ENCODE assay signal across 17 cellular contexts in the genomic region with DNA sequence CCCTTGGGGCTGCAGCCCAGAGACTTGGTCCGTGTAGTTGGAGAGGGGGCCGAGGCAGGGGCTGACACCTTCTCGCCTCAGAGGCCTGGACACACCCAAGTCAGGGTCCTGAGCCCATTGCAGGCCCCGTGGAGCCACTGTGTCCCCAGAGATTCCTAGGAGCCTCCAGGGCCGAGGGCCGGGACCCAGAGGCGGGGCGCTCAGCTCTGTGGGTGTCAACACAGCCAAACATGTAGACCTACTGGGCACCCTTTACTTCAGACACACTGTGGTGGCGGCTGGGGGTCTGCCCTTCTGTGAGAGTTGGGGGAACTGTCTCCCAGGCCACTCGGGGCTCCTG. TPM values are rescaled to one million over a fixed set of nuclear protein-coding genes. Genes with fewer than 3 reads are reported as not detected.
DNase-seq lines count a peak whose midpoint lies in the region; ATAC-seq and TF ChIP-seq lines count a peak whose summit lies in the region.
"Had no signal": no experiment of that assay in that cellular context is flagged by ENCODE, and none has a peak within 500 bp of the region (broad histone marks: within the 10 kb centered on the region; RNA-seq: fewer than 3 reads in every experiment).

No MANE protein-coding gene starts in this region.

- H3K27ac Mint-ChIP-seq in dendritic cell treated with granulocyte-macrophage colony-stimulating factor and Interleukin-4, amounts not matched to agents 40 ng/mL and 50 ng/mL, for 4 days, result peak overlapping the region; percentile 97
- no peak overlapping the region for H3K27ac Mint-ChIP-seq in CD4-positive, alpha-beta memory T cell
- H3K27ac Mint-ChIP-seq: H9; T-helper 2 cell treated with Interferon-gamma antibody and Interleukin-4, amounts not matched to agents 5 μg/mL and 100 μg/mL, for 36 hours had no signal

- no peak overlapping the region for H3K4me2 ChIP-seq in osteoblast (ENCODE audit: insufficient read depth, low read length)

- no peak for ATAC-seq in right cardiac atrium
- ATAC-seq: activated T-helper 17 cell treated with anti-CD3 and anti-CD28 coated beads, Interleukin-2, amount 50 U/mL, for 72 hours had no signal

- H3K27ac ChIP-seq in right cardiac atrium (ENCODE audit: low read length) (no peak overlapping the region), osteoblast (ENCODE audit: low read depth, low read length) (no peak overlapping the region)
- H3K27ac ChIP-seq in CD4-positive, alpha-beta memory T cell (ENCODE audit: low read depth, low read length), result no peak overlapping the region
- H3K27ac ChIP-seq: adrenal gland, neutrophil, SJSA1 had no signal

- no peaks in the 10 kb centered on the region for H3K79me2 ChIP-seq in osteoblast (ENCODE audit: insufficient read depth, low read length)

- peaks cover 63% of the 10 kb centered on the region for H3K4me1 Mint-ChIP-seq in dendritic cell treated with granulocyte-macrophage colony-stimulating factor and Interleukin-4, amounts not matched to agents 40 ng/mL and 50 ng/mL, for 4 days (ENCODE audit: low read depth)
- H3K4me1 Mint-ChIP-seq in CD4-positive, alpha-beta memory T cell, result no peaks in the 10 kb centered on the region
- H3K4me1 Mint-ChIP-seq: activated T-helper 17 cell treated with anti-CD3 and anti-CD28 coated beads, Interleukin-2, amount 50 U/mL, for 72 hours had no signal

- TF ChIP-seq CTCF in osteoblast (IDR thresholded peaks at IDR 0.05; ENCODE audit: extremely low read depth, low read depth, low read length), result no peak

- no peaks in the 10 kb centered on the region for H3K9me3 ChIP-seq in right cardiac atrium (ENCODE audit: control insufficient read depth, low read length)
- no peaks in the 10 kb centered on the region for H3K9me3 ChIP-seq in osteoblast (ENCODE audit: low read depth, low read length)
- no peaks in the 10 kb centered on the region for H3K9me3 ChIP-seq in CD4-positive, alpha-beta memory T cell (ENCODE audit: control insufficient read depth in 1 of 2, low read length in 2 of 2)
- H3K9me3 ChIP-seq: adrenal gland, neutrophil, SJSA1 had no signal

- POLR2A ChIA-PET in CD4-positive, alpha-beta memory T cell (lab: Charles Lee; ENCODE audit: partially characterized antibody), result no interaction called here

- WGBS in right cardiac atrium, result 90% methylated on average over 10 of the region's 10 CpGs

- no peaks in the 10 kb centered on the region for H3K4me1 ChIP-seq in right cardiac atrium (ENCODE audit: control insufficient read depth, insufficient read depth, low read length)
- H3K4me1 ChIP-seq in osteoblast (ENCODE audit: insufficient read depth, low read length), result no peaks in the 10 kb centered on the region
- H3K4me1 ChIP-seq in CD4-positive, alpha-beta memory T cell (ENCODE audit: insufficient read depth, low read length), result no peaks in the 10 kb centered on the region
- H3K4me1 ChIP-seq: adrenal gland had no signal

- DNase-seq in right cardiac atrium (peak in 2 of 3 donors; percentile 15 to 24), cardiac septum (ENCODE audit: low spot score) (no peak), osteoblast (ENCODE audit: insufficient read length, low spot score, missing footprints) (peak; percentile 57), NCI-H2107 treated with DMSO at 0.1 percent for 48 hours (lab: John Stamatoyannopoulos, UW; ENCODE audit: unreplicated experiment) (no peak), SKM-1 (lab: John Stamatoyannopoulos, UW; ENCODE audit: unreplicated experiment) (no peak)
- no peak for DNase-seq in CD4-positive, alpha-beta memory T cell
- DNase-seq: COR-L47, H9, NCI-H1694, retina had no signal

- CTCF ChIA-PET in CD4-positive, alpha-beta memory T cell (lab: Charles Lee; ENCODE audit: partially characterized antibody), result no interaction called here

- no peaks in the 10 kb centered on the region for H3K9me3 Mint-ChIP-seq in dendritic cell treated with granulocyte-macrophage colony-stimulating factor and Interleukin-4, amounts not matched to agents 40 ng/mL and 50 ng/mL, for 4 days
- H3K9me3 Mint-ChIP-seq in CD4-positive, alpha-beta memory T cell, result no peaks in the 10 kb centered on the region
- H3K9me3 Mint-ChIP-seq: activated T-helper 17 cell treated with anti-CD3 and anti-CD28 coated beads, Interleukin-2, amount 50 U/mL, for 72 hours; H9; T-helper 2 cell treated with Interferon-gamma antibody and Interleukin-4, amounts not matched to agents 5 μg/mL and 100 μg/mL, for 36 hours had no signal

- H4K20me1 ChIP-seq in osteoblast (ENCODE audit: insufficient read depth, low read length), result no peaks in the 10 kb centered on the region

- intact Hi-C loops in right cardiac atrium (cut with DNase I), result no loop called here
- intact Hi-C loops in cardiac septum (cut with DNase I), result no loop called here
- intact Hi-C loops in dendritic cell treated with granulocyte-macrophage colony-stimulating factor and Interleukin-4, amounts not matched to agents 40 ng/mL and 50 ng/mL, for 4 days (cut with micrococcal nuclease), result no loop called here
- intact Hi-C loops in CD4-positive, alpha-beta memory T cell (cut with micrococcal nuclease), result no loop called here

- H3K27me3 Mint-ChIP-seq in dendritic cell treated with granulocyte-macrophage colony-stimulating factor and Interleukin-4, amounts not matched to agents 40 ng/mL and 50 ng/mL, for 4 days, result no peaks in the 10 kb centered on the region
- no peaks in the 10 kb centered on the region for H3K27me3 Mint-ChIP-seq in CD4-positive, alpha-beta memory T cell
- H3K27me3 Mint-ChIP-seq: activated T-helper 17 cell treated with anti-CD3 and anti-CD28 coated beads, Interleukin-2, amount 50 U/mL, for 72 hours had no signal

- H3K4me3 Mint-ChIP-seq in dendritic cell treated with granulocyte-macrophage colony-stimulating factor and Interleukin-4, amounts not matched to agents 40 ng/mL and 50 ng/mL, for 4 days, result peak overlapping the region; percentile 28
- no peak overlapping the region for H3K4me3 Mint-ChIP-seq in CD4-positive, alpha-beta memory T cell
- H3K4me3 Mint-ChIP-seq: T-helper 2 cell treated with Interferon-gamma antibody and Interleukin-4, amounts not matched to agents 5 μg/mL and 100 μg/mL, for 36 hours had no signal

- H3K27me3 ChIP-seq in right cardiac atrium (ENCODE audit: control insufficient read depth, insufficient read depth), result no peaks in the 10 kb centered on the region
- no peaks in the 10 kb centered on the region for H3K27me3 ChIP-seq in osteoblast (ENCODE audit: insufficient read depth, low read length)
- no peaks in the 10 kb centered on the region for H3K27me3 ChIP-seq in CD4-positive, alpha-beta memory T cell (ENCODE audit: insufficient read depth, low read length)
- H3K27me3 ChIP-seq: adrenal gland, SJSA1 had no signal

- H3K4me3 ChIP-seq in right cardiac atrium (ENCODE audit: low read length) (no peak overlapping the region), osteoblast (ENCODE audit: insufficient read depth, low read length) (no peak overlapping the region)
- H3K4me3 ChIP-seq in CD4-positive, alpha-beta memory T cell (ENCODE audit: low read length in 2 of 2), result no peak overlapping the region
- H3K4me3 ChIP-seq: adrenal gland, SJSA1 had no signal

- no peaks in the 10 kb centered on the region for H3K36me3 ChIP-seq in osteoblast (ENCODE audit: insufficient read depth, low read length)
- H3K36me3 ChIP-seq in CD4-positive, alpha-beta memory T cell (ENCODE audit: insufficient read depth, low read length), result no peaks in the 10 kb centered on the region
- H3K36me3 ChIP-seq: adrenal gland, neutrophil, SJSA1 had no signal

- no peak overlapping the region for H2AFZ ChIP-seq in osteoblast (ENCODE audit: low read length)

- H3K36me3 Mint-ChIP-seq in dendritic cell treated with granulocyte-macrophage colony-stimulating factor and Interleukin-4, amounts not matched to agents 40 ng/mL and 50 ng/mL, for 4 days (ENCODE audit: low read depth), result peaks cover 22% of the 10 kb centered on the region
- peaks cover 0 to 6% of the 10 kb centered on the region in 2 donors for H3K36me3 Mint-ChIP-seq in CD4-positive, alpha-beta memory T cell

RNA-seq across cellular contexts. Expression of a gene that starts 0.5 kb away (rescaled TPM):
- total RNA-seq in right cardiac atrium, result under 1 TPM; 0.29 to 0.60 (median 0.56) TPM
- 0.79 TPM for polyA plus RNA-seq in right cardiac atrium
- 0.08 TPM for total RNA-seq in cardiac septum
- 1.8 and 9.8 TPM in 2 replicates for total RNA-seq in osteoblast
- total RNA-seq in CD4-positive, alpha-beta memory T cell, result under 1 TPM; 0.28 to 0.41 TPM
- not detected for polyA plus RNA-seq in CD4-positive, alpha-beta memory T cell

RNA-seq across cellular contexts. Expression of a gene that starts 38.8 kb away (rescaled TPM):
- total RNA-seq in right cardiac atrium (10 to 100 TPM; 16.9 to 34.4 (median 23.8) TPM), cardiac septum (14.3 TPM), osteoblast (under 0.01 TPM in 2 replicates)
- 15.9 TPM for polyA plus RNA-seq in right cardiac atrium
- total RNA-seq in CD4-positive, alpha-beta memory T cell, result not detected
- polyA plus RNA-seq in CD4-positive, alpha-beta memory T cell, result not detected
- total RNA-seq: activated T-helper 17 cell treated with anti-CD3 and anti-CD28 coated beads, Interleukin-2, amount 50 U/mL, for 72 hours; H9; HT1080 had no signal

RNA-seq across cellular contexts. Expression of a gene that starts 38.9 kb away (rescaled TPM):
- 10 to 100 TPM in 3 of 4 donors, 1 to 10 TPM in 1; 9.4 to 14.2 (median 11.7) TPM for total RNA-seq in right cardiac atrium
- 8.2 TPM for polyA plus RNA-seq in right cardiac atrium
- 8.8 TPM for total RNA-seq in cardiac septum
- 11.6 and 12.4 TPM in 2 replicates for total RNA-seq in osteoblast
- total RNA-seq in CD4-positive, alpha-beta memory T cell, result 10 to 100 TPM; 35.9 to 37.9 TPM
- 10 to 100 TPM; 17.7 to 18.9 TPM for polyA plus RNA-seq in CD4-positive, alpha-beta memory T cell

RNA-seq across cellular contexts. Expression of a gene that starts 59.1 kb away (rescaled TPM):
- total RNA-seq in right cardiac atrium (under 1 TPM in 3 of 4 donors, not detected in 1; 0.35 to 0.81 (median 0.69) TPM), cardiac septum (0.62 TPM), osteoblast (0.88 and 1.8 TPM in 2 replicates)
- polyA plus RNA-seq in right cardiac atrium, result 0.16 TPM
- total RNA-seq in CD4-positive, alpha-beta memory T cell, result not detected
- polyA plus RNA-seq in CD4-positive, alpha-beta memory T cell, result not detected
- total RNA-seq: activated T-helper 17 cell treated with anti-CD3 and anti-CD28 coated beads, Interleukin-2, amount 50 U/mL, for 72 hours had no signal

Comparison
In these comparisons a context has a peak if more than half of its experiments do, and no peak if none do; other contexts are left out.
1. DNase-seq: peak in right cardiac atrium (2 of 3) and osteoblast (single experiment); none in cardiac septum (single experiment), NCI-H2107 treated with DMSO at 0.1 percent for 48 hours (single experiment), CD4-positive, alpha-beta memory T cell (0 of 5) and SKM-1 (single experiment).
2. RNA of a gene that starts 38.8 kb away (total RNA-seq): 16.9 to 34.4 TPM in right cardiac atrium and 14.3 TPM in cardiac septum (single experiment); not detected in CD4-positive, alpha-beta memory T cell and under 0.01 TPM in osteoblast; every median in the first group is over 10 times any median in the second.